Comparison of ENCODE assay signal across 22 cellular contexts in the genomic region with DNA sequence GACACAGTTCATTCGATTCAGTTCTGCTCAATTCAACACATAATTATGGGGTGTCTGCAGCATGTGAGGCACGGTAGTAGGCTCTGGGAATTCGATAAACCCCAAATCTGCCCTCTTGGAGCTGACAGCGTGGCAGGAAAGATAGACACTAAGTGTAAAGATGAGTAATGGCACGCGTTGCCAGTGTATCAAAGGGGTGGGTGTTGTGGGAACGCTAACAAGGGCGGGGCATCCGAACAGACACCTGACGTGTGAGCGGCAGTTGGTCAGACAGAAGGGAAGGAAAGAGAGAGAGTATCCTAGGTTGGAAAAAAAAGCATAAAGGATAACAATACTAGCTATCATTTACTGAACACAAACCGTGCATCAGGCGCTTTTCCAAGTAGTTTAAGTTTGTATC.
DNase-seq lines count a peak whose midpoint lies in the region; ATAC-seq, FAIRE-seq and TF ChIP-seq lines count a peak whose summit lies in the region.
"Had no signal": no experiment of that assay in that cellular context is flagged by ENCODE, and none has a peak within 500 bp of the region (broad histone marks: within the 10 kb centered on the region; RNA-seq: fewer than 3 reads in every experiment).

No MANE protein-coding gene starts in this region.

- no peaks in the 10 kb centered on the region for H3K9me3 Mint-ChIP-seq in activated naive CD8-positive, alpha-beta T cell (ENCODE audit: low read depth)
- no peaks in the 10 kb centered on the region for H3K9me3 Mint-ChIP-seq in activated naive CD8-positive, alpha-beta T cell treated with anti-CD3 and anti-CD28 coated beads for 36 hours
- no peaks in the 10 kb centered on the region for H3K9me3 Mint-ChIP-seq in endothelial cell (ENCODE audit: unreplicated experiment)
- H3K9me3 Mint-ChIP-seq: dendritic cell treated with granulocyte-macrophage colony-stimulating factor and Interleukin-4, amounts not matched to agents 40 ng/mL and 50 ng/mL, for 4 days; stimulated activated effector memory CD8-positive, alpha-beta T cell treated with anti-CD3 and anti-CD28 coated beads, Interleukin-12 subunit alpha, Interleukin-12 subunit beta, amount 100 ng/mL, for 72 hours; T-helper 1 cell treated with Interleukin-12 subunit alpha and Interleukin-12 subunit beta and Interleukin-4 antibody, amounts not matched to agents 30 μg/mL and 1 μg/mL, for 36 hours had no signal

- in situ Hi-C loops in transverse colon (cut with MboI; ENCODE audit: low pct_ligation_motif_present in 1 of 4, low pct_unique_long_range_greater_than_20kb in 1 of 4, low sequenced_read_pairs in 3 of 4) = no loop called here

- no peak for TF ChIP-seq POLR2A in transverse colon (IDR thresholded peaks at IDR 0.05)

- TF ChIP-seq EP300 in transverse colon (IDR thresholded peaks at IDR 0.05; ENCODE audit: low read depth) = no peak

- peaks cover 3% of the 10 kb centered on the region for H3K27me3 ChIP-seq in lower lobe of right lung (ENCODE audit: low read depth)
- H3K27me3 ChIP-seq in transverse colon = no peaks in the 10 kb centered on the region

- H3K4me1 ChIP-seq in lower lobe of right lung (peaks cover 39% of the 10 kb centered on the region), transverse colon (peaks cover 13 to 44% (median 25%) of the 10 kb centered on the region in 4 donors)

- H3K36me3 Mint-ChIP-seq in activated naive CD8-positive, alpha-beta T cell = no peaks in the 10 kb centered on the region
- H3K36me3 Mint-ChIP-seq in activated naive CD8-positive, alpha-beta T cell treated with anti-CD3 and anti-CD28 coated beads for 36 hours = no peaks in the 10 kb centered on the region
- H3K36me3 Mint-ChIP-seq in endothelial cell (ENCODE audit: low read depth, unreplicated experiment) = no peaks in the 10 kb centered on the region
- H3K36me3 Mint-ChIP-seq: stimulated activated effector memory CD8-positive, alpha-beta T cell treated with anti-CD3 and anti-CD28 coated beads, Interleukin-12 subunit alpha, Interleukin-12 subunit beta, amount 100 ng/mL, for 72 hours had no signal

- FAIRE-seq in urothelium cell line (lab: Jason Lieb, UNC) = no peak
- FAIRE-seq: GM12891 had no signal

- no peak overlapping the region for H3K4me3 ChIP-seq in lower lobe of right lung
- H3K4me3 ChIP-seq in transverse colon = no peak overlapping the region

- intact Hi-C loops in lower lobe of right lung (cut with DNase I) = no loop called here
- intact Hi-C loops in transverse colon (cut with DNase I; ENCODE audit: low total_unique reads) = no loop called here

- H3K9me3 ChIP-seq in lower lobe of right lung = no peaks in the 10 kb centered on the region
- no peaks in the 10 kb centered on the region for H3K9me3 ChIP-seq in transverse colon

- ATAC-seq in lower lobe of right lung (no peak), omental fat pad (ENCODE audit: low FRiP score) (no peak)

- 77 to 87% methylated on average over 9 to 13 of the region's 13 CpGs for WGBS in transverse colon (ENCODE audit: low coverage in 1 of 2), 2 donors

- H3K27ac ChIP-seq in lower lobe of right lung = peak overlapping the region; percentile 64
- peak overlapping the region in 3 of 4 donors; percentile 19 to 49 (median 44) for H3K27ac ChIP-seq in transverse colon
- H3K27ac ChIP-seq: epithelial cell of prostate had no signal

- TF ChIP-seq CTCF in endothelial cell (IDR thresholded peaks at IDR 0.05; ENCODE audit: unreplicated experiment) (no peak), lower lobe of right lung (IDR thresholded peaks at IDR 0.05) (no peak), transverse colon (IDR thresholded peaks at IDR 0.05) (no peak), omental fat pad (IDR thresholded peaks at IDR 0.05) (no peak)

- no peaks in the 10 kb centered on the region for H3K27me3 Mint-ChIP-seq in activated naive CD8-positive, alpha-beta T cell
- H3K27me3 Mint-ChIP-seq in activated naive CD8-positive, alpha-beta T cell treated with anti-CD3 and anti-CD28 coated beads for 36 hours = no peaks in the 10 kb centered on the region
- H3K27me3 Mint-ChIP-seq in endothelial cell (ENCODE audit: unreplicated experiment) = peaks cover 1% of the 10 kb centered on the region

- no peak overlapping the region for H3K4me3 Mint-ChIP-seq in activated naive CD8-positive, alpha-beta T cell
- no peak overlapping the region for H3K4me3 Mint-ChIP-seq in activated naive CD8-positive, alpha-beta T cell treated with anti-CD3 and anti-CD28 coated beads for 36 hours
- no peak overlapping the region for H3K4me3 Mint-ChIP-seq in endothelial cell (ENCODE audit: unreplicated experiment)
- H3K4me3 Mint-ChIP-seq: dendritic cell treated with granulocyte-macrophage colony-stimulating factor and Interleukin-4, amounts not matched to agents 40 ng/mL and 50 ng/mL, for 4 days; stimulated activated effector memory CD8-positive, alpha-beta T cell treated with anti-CD3 and anti-CD28 coated beads, Interleukin-12 subunit alpha, Interleukin-12 subunit beta, amount 100 ng/mL, for 72 hours; T-helper 1 cell treated with Interleukin-12 subunit alpha and Interleukin-12 subunit beta and Interleukin-4 antibody, amounts not matched to agents 30 μg/mL and 1 μg/mL, for 36 hours had no signal

- no peak for DNase-seq in activated naive CD8-positive, alpha-beta T cell treated with anti-CD3 and anti-CD28 coated beads for 36 hours
- DNase-seq in endothelial cell (ENCODE audit: low spot score) = no peak
- no peak for DNase-seq in lower lobe of right lung
- no peak for DNase-seq in transverse colon
- no peak for DNase-seq in urothelium cell line (ENCODE audit: low spot score)
- no peak for DNase-seq in HuH-7.5 (ENCODE audit: low spot score)
- DNase-seq in omental fat pad (ENCODE audit: low spot score) = no peak
- DNase-seq: 8988T; activated CD4-positive, alpha-beta T cell treated with anti-CD3 and anti-CD28 coated beads, Interleukin-2, amount 50 U/mL, for 1 hour; activated CD8-positive, alpha-beta memory T cell treated with anti-CD3 and anti-CD28 coated beads, Interleukin-2, amount 50 U/mL, for 48 hours; activated effector memory CD4-positive, alpha-beta T cell treated with anti-CD3 and anti-CD28 coated beads, Interleukin-2, amount 50 U/mL, for 16 hours; DMS79; GOT3; occipital lobe; OCI-M1; SHP77 treated with DMSO at 0.1 percent for 48 hours had no signal

- peaks cover 3% of the 10 kb centered on the region for H3K4me1 Mint-ChIP-seq in activated naive CD8-positive, alpha-beta T cell (ENCODE audit: low read depth)
- peaks cover 6% of the 10 kb centered on the region for H3K4me1 Mint-ChIP-seq in activated naive CD8-positive, alpha-beta T cell treated with anti-CD3 and anti-CD28 coated beads for 36 hours
- peaks cover 19% of the 10 kb centered on the region for H3K4me1 Mint-ChIP-seq in endothelial cell (ENCODE audit: unreplicated experiment)

- no peaks in the 10 kb centered on the region for H3K36me3 ChIP-seq in lower lobe of right lung
- H3K36me3 ChIP-seq in transverse colon = no peaks in the 10 kb centered on the region

- H3K27ac Mint-ChIP-seq in activated naive CD8-positive, alpha-beta T cell = peak overlapping the region; percentile 16
- H3K27ac Mint-ChIP-seq in activated naive CD8-positive, alpha-beta T cell treated with anti-CD3 and anti-CD28 coated beads for 36 hours = no peak overlapping the region
- peak overlapping the region; percentile 32 for H3K27ac Mint-ChIP-seq in endothelial cell (ENCODE audit: unreplicated experiment)
- H3K27ac Mint-ChIP-seq: dendritic cell treated with granulocyte-macrophage colony-stimulating factor and Interleukin-4, amounts not matched to agents 40 ng/mL and 50 ng/mL, for 4 days; stimulated activated effector memory CD8-positive, alpha-beta T cell treated with anti-CD3 and anti-CD28 coated beads, Interleukin-12 subunit alpha, Interleukin-12 subunit beta, amount 100 ng/mL, for 72 hours; T-helper 1 cell treated with Interleukin-12 subunit alpha and Interleukin-12 subunit beta and Interleukin-4 antibody, amounts not matched to agents 30 μg/mL and 1 μg/mL, for 36 hours had no signal
